11 cellular contexts compared by ENCODE assay signal in the genomic region with DNA sequence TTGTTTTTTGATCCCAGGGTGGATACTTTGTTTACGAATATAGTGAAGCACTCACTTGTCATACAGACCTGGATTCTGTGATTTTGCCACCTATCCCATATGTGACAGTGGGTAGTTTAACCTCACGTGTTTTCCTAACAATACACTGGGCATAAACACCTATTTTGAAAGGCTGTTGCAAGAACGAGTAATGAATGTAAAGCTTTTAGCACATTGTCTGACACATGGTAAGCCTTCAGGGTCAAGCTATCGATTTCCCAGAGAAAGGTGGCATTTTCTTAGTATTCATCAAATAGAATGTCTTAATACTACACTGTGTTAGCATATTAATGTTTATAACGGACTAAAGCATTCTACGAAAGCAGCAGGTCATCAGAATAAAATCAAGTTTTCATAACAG. TPM values are rescaled to one million over a fixed set of nuclear protein-coding genes. Genes with fewer than 3 reads are reported as not detected.
DNase-seq lines count a peak whose midpoint lies in the region; FAIRE-seq and TF ChIP-seq lines count a peak whose summit lies in the region.
"Had no signal": no experiment of that assay in that cellular context is flagged by ENCODE, and none has a peak within 500 bp of the region (broad histone marks: within the 10 kb centered on the region; RNA-seq: fewer than 3 reads in every experiment).

No MANE protein-coding gene starts in this region.

- H3K79me1 ChIP-seq in H9 (ENCODE audit: insufficient read depth, low read depth, low read length, poor library complexity, severe bottlenecking) (peaks cover 3% of the 10 kb centered on the region), mesenchymal stem cell (replicated peaks; ENCODE audit: low read length, poor library complexity, severe bottlenecking) (peaks cover 2% of the 10 kb centered on the region)

- H3K18ac ChIP-seq in H9 (ENCODE audit: insufficient read length, low read depth, low read length) (no peak overlapping the region), mesenchymal stem cell (ENCODE audit: low read depth in 1 of 2, low read length in 2 of 2) (no peak overlapping the region)

- H2AK5ac ChIP-seq in H9 (ENCODE audit: insufficient read length, low read length): no peak overlapping the region
- no peak overlapping the region for H2AK5ac ChIP-seq in mesenchymal stem cell (ENCODE audit: low read length, severe bottlenecking)

- H4K8ac ChIP-seq in H9 (replicated peaks; ENCODE audit: insufficient read length, low read depth, low read length) (no peak overlapping the region), mesenchymal stem cell (ENCODE audit: low read length) (no peak overlapping the region)

- H3K4me3 Mint-ChIP-seq in H9: peak overlapping the region; percentile 99
- peak overlapping the region; percentile 97 for H3K4me3 Mint-ChIP-seq in activated T-helper 2 cell treated with anti-CD3 and anti-CD28 coated beads, Interferon-gamma antibody, Interleukin-2, Interleukin-4, amounts not matched to agents 10 μg/mL and 5 μg/mL and 100 μg/mL, durations not matched to agents 14 hours and 24 hours and 36 hours (ENCODE audit: low read depth)
- H3K4me3 Mint-ChIP-seq in CD14-positive monocyte: no peak overlapping the region

- FAIRE-seq in RCC 7860 (lab: Jason Lieb, UNC): no peak

- no peak overlapping the region for H3T11ph ChIP-seq in H9 (ENCODE audit: low read length)

- no peak overlapping the region for H3K56ac ChIP-seq in H9 (ENCODE audit: insufficient read length, low read depth, low read length)

- peaks cover 2% of the 10 kb centered on the region for H4K20me1 ChIP-seq in H9 (ENCODE audit: control insufficient read depth, insufficient read depth, insufficient read length)

- H3K36me3 ChIP-seq in mesenchymal stem cell (ENCODE audit: control insufficient read depth in 1 of 2, insufficient read depth in 2 of 2, low read depth in 1 of 2, low read length in 2 of 2): peaks cover 5 to 23% of the 10 kb centered on the region in 2 experiments

- H3K4me3 ChIP-seq in AG10803 (ENCODE audit: low read length) (peak overlapping the region; percentile 98), mesenchymal stem cell (ENCODE audit: insufficient read depth in 1 of 2, low read depth in 1 of 2, low read length in 2 of 2) (peak overlapping the region in 1 of 2 experiments; percentile 95)

- H3K4me1 Mint-ChIP-seq in H9: peaks cover 24 to 33% of the 10 kb centered on the region in 2 experiments
- H3K4me1 Mint-ChIP-seq in activated T-helper 2 cell treated with anti-CD3 and anti-CD28 coated beads, Interferon-gamma antibody, Interleukin-2, Interleukin-4, amounts not matched to agents 10 μg/mL and 5 μg/mL and 100 μg/mL, durations not matched to agents 14 hours and 24 hours and 36 hours (ENCODE audit: low read depth): peaks cover 36% of the 10 kb centered on the region
- H3K4me1 Mint-ChIP-seq in CD14-positive monocyte: peaks cover 37% of the 10 kb centered on the region

- 0 out of 7 replicates have a peak overlapping the region, but pooled peaks of 1 of the 3 experiments have one; percentile 17 for H3K27ac Mint-ChIP-seq in H9
- no peak overlapping the region for H3K27ac Mint-ChIP-seq in activated T-helper 2 cell treated with anti-CD3 and anti-CD28 coated beads, Interferon-gamma antibody, Interleukin-2, Interleukin-4, amounts not matched to agents 10 μg/mL and 5 μg/mL and 100 μg/mL, durations not matched to agents 14 hours and 24 hours and 36 hours
- no peak overlapping the region for H3K27ac Mint-ChIP-seq in CD14-positive monocyte

- H2BK5ac ChIP-seq in H9 (ENCODE audit: insufficient read length, low read length) (no peak overlapping the region), mesenchymal stem cell (ENCODE audit: low read depth, low read length, poor library complexity, severe bottlenecking) (no peak overlapping the region)

- no peak overlapping the region for H4K91ac ChIP-seq in H9 (ENCODE audit: insufficient read length, low read depth, low read length)
- no peak overlapping the region for H4K91ac ChIP-seq in mesenchymal stem cell (ENCODE audit: low read length)

- H3K27ac ChIP-seq in H9 (ENCODE audit: insufficient read length, low read depth, low read length) (no peak overlapping the region), mesenchymal stem cell (ENCODE audit: low read length, poor library complexity, severe bottlenecking) (no peak overlapping the region)

- peaks cover 35% of the 10 kb centered on the region for H3K79me2 ChIP-seq in H9 (ENCODE audit: insufficient read depth, low read length)

- H2BK120ac ChIP-seq in H9 (ENCODE audit: low read depth, low read length, poor library complexity, severe bottlenecking) (no peak overlapping the region), mesenchymal stem cell (ENCODE audit: low read depth, low read length) (no peak overlapping the region)

- H2BK20ac ChIP-seq in H9 (ENCODE audit: low read depth, low read length, poor library complexity, severe bottlenecking): no peak overlapping the region

- H3K27me3 Mint-ChIP-seq in H9 (ENCODE audit: low read depth) (no peaks in the 10 kb centered on the region), CD14-positive monocyte (ENCODE audit: low read depth in 3 of 3) (peaks cover 0 to 1% (median 0%) of the 10 kb centered on the region in 3 donors)
- no peaks in the 10 kb centered on the region for H3K27me3 Mint-ChIP-seq in activated T-helper 2 cell treated with anti-CD3 and anti-CD28 coated beads, Interferon-gamma antibody, Interleukin-2, Interleukin-4, amounts not matched to agents 10 μg/mL and 5 μg/mL and 100 μg/mL, durations not matched to agents 14 hours and 24 hours and 36 hours (ENCODE audit: low read depth)

- no peak overlapping the region for H2AFZ ChIP-seq in H9 (ENCODE audit: low read length)
- no peak overlapping the region for H2AFZ ChIP-seq in mesenchymal stem cell (ENCODE audit: low read depth, low read length)

- H3K4me2 ChIP-seq in H9 (ENCODE audit: insufficient read depth, insufficient read length, low read length) (peak overlapping the region; percentile 70), mesenchymal stem cell (ENCODE audit: low read length, poor library complexity, severe bottlenecking) (no peak overlapping the region)

- TF ChIP-seq CTCF in AG10803 (conservative IDR thresholded peaks at IDR 0.05; ENCODE audit: low read length): no peak
- no peak for TF ChIP-seq CTCF in H9 (conservative IDR thresholded peaks at IDR 0.05)
- TF ChIP-seq CTCF in CD14-positive monocyte (IDR thresholded peaks at IDR 0.05): no peak
- no peak for TF ChIP-seq CTCF in GM13977 (IDR thresholded peaks at IDR 0.05; ENCODE audit: extremely low read depth, insufficient read depth, missing control alignments)

- H3K23me2 ChIP-seq in H9 (ENCODE audit: insufficient read length, low read depth, low read length, poor library complexity, severe bottlenecking): peaks cover 12% of the 10 kb centered on the region

- H2BK12ac ChIP-seq in H9 (ENCODE audit: insufficient read length, low read depth, low read length) (no peak overlapping the region), mesenchymal stem cell (ENCODE audit: low read length in 2 of 2) (no peak overlapping the region)

- WGBS in H9 (ENCODE audit: extremely low coverage, insufficient read length, low lambda C conversion rate): no CpG with 5 or more reads among the region's 6 CpGs
- WGBS in mesenchymal stem cell: 100% methylated on average over 2 of the region's 6 CpGs

- no peak overlapping the region for H4K5ac ChIP-seq in H9 (ENCODE audit: insufficient read length, low read depth, low read length)

- H3K23ac ChIP-seq in H9 (ENCODE audit: insufficient read length, low read depth, low read length): no peak overlapping the region
- no peak overlapping the region for H3K23ac ChIP-seq in mesenchymal stem cell (ENCODE audit: low read length in 2 of 2)

- H3K36me3 Mint-ChIP-seq in H9 (ENCODE audit: insufficient read depth in 1 of 3, low read depth in 3 of 3): peaks cover 6 to 52% (median 29%) of the 10 kb centered on the region in 3 experiments; a peak in 6 of 7 replicates
- H3K36me3 Mint-ChIP-seq in activated T-helper 2 cell treated with anti-CD3 and anti-CD28 coated beads, Interferon-gamma antibody, Interleukin-2, Interleukin-4, amounts not matched to agents 10 μg/mL and 5 μg/mL and 100 μg/mL, durations not matched to agents 14 hours and 24 hours and 36 hours (ENCODE audit: low read depth): peaks cover 46% of the 10 kb centered on the region
- peaks cover 4 to 11% of the 10 kb centered on the region in 2 donors for H3K36me3 Mint-ChIP-seq in CD14-positive monocyte

- H2BK15ac ChIP-seq in H9 (ENCODE audit: low read depth, low read length): no peak overlapping the region
- H2BK15ac ChIP-seq in mesenchymal stem cell (ENCODE audit: low read depth, poor library complexity, severe bottlenecking): no peak overlapping the region

- H3K14ac ChIP-seq in H9 (ENCODE audit: insufficient read depth, low read length): no peak overlapping the region
- no peak overlapping the region for H3K14ac ChIP-seq in mesenchymal stem cell (ENCODE audit: low read length in 2 of 2)

- intact Hi-C loops in activated T-helper 2 cell treated with anti-CD3 and anti-CD28 coated beads, Interferon-gamma antibody, Interleukin-2, Interleukin-4, amounts not matched to agents 10 μg/mL and 5 μg/mL and 100 μg/mL, durations not matched to agents 14 hours and 24 hours and 36 hours (cut with micrococcal nuclease): loop anchor here (5.0 kb wide), 1 partner anchor 57 kb away; the partner anchor contains the start of gene SNTB2
- intact Hi-C loops in CD14-positive monocyte (cut with micrococcal nuclease): loop anchor here (5.0 to 10.0 kb wide), 3 partner anchors 54 to 593 kb away; partner anchors contain the start of genes SNTB2 (in 1 of the 2), VPS4A (in 1 of the 2) and ZFP90 (in 1 of the 2)

- no peak overlapping the region for H3K9ac ChIP-seq in H9 (ENCODE audit: extremely low read depth, insufficient read length, low read length)
- peak overlapping the region; percentile 99 for H3K9ac ChIP-seq in mesenchymal stem cell (ENCODE audit: low read length)

- in situ Hi-C loops in GM13977 (cut with MboI; ENCODE audit: low pct_unique_long_range_greater_than_20kb, low sequenced_read_pairs, unreplicated experiment): loop anchor here (25.0 kb wide), 1 partner anchor 593 kb away; the partner anchor contains the start of gene ZFP90

- DNase-seq in AG10803 (ENCODE audit: low read depth) (no peak), H9 (no peak), mesenchymal stem cell (no peak), kidney tubule cell (ENCODE audit: low spot score) (no peak), RCC 7860 (ENCODE audit: low spot score) (no peak), CD14-positive monocyte (ENCODE audit: low spot score) (no peak), GM13977 (ENCODE audit: low spot score) (no peak)
- DNase-seq in activated T-helper 2 cell treated with anti-CD3 and anti-CD28 coated beads, Interferon-gamma antibody, Interleukin-2, Interleukin-4, amounts not matched to agents 10 μg/mL and 5 μg/mL and 100 μg/mL, durations not matched to agents 14 hours and 24 hours and 36 hours (ENCODE audit: low spot score): no peak
- DNase-seq: NCI-H2227 treated with DMSO at 0.1 percent for 48 hours; stimulated activated CD4-positive, alpha-beta T cell treated with anti-CD3 and anti-CD28 coated beads, Interleukin-4, amount 100 ng/mL, for 24 hours had no signal

- H3K9me3 Mint-ChIP-seq in H9 (no peaks in the 10 kb centered on the region), CD14-positive monocyte (no peaks in the 10 kb centered on the region)
- H3K9me3 Mint-ChIP-seq in activated T-helper 2 cell treated with anti-CD3 and anti-CD28 coated beads, Interferon-gamma antibody, Interleukin-2, Interleukin-4, amounts not matched to agents 10 μg/mL and 5 μg/mL and 100 μg/mL, durations not matched to agents 14 hours and 24 hours and 36 hours: no peaks in the 10 kb centered on the region

- H3K4ac ChIP-seq in H9 (ENCODE audit: low read depth, low read length): no peak overlapping the region
- no peak overlapping the region for H3K4ac ChIP-seq in mesenchymal stem cell (ENCODE audit: low read depth in 1 of 2, low read length in 2 of 2)

- peaks cover 2% of the 10 kb centered on the region; the same call in 1 of the 2 replicates for H3K4me1 ChIP-seq in H9 (ENCODE audit: insufficient read depth, low read length)
- H3K4me1 ChIP-seq in mesenchymal stem cell (ENCODE audit: control insufficient read depth, insufficient read depth, low read depth, low read length): peaks cover 2% of the 10 kb centered on the region

- H3K27me3 ChIP-seq in H9 (ENCODE audit: insufficient read depth, low read length) (no peaks in the 10 kb centered on the region), mesenchymal stem cell (ENCODE audit: control insufficient read depth in 1 of 2, insufficient read depth in 1 of 2, low read length in 2 of 2) (no peaks in the 10 kb centered on the region)

- H3K9me3 ChIP-seq in H9 (ENCODE audit: control insufficient read depth, low read depth, low read length) (no peaks in the 10 kb centered on the region), mesenchymal stem cell (ENCODE audit: control insufficient read depth, low read length) (no peaks in the 10 kb centered on the region)

RNA-seq across cellular contexts. Expression of gene CHTF8, which starts 1.9 kb away (rescaled TPM):
- 168 and 181 TPM in 2 replicates for total RNA-seq in H9 (2021)
- 121 and 138 TPM in 2 replicates for total RNA-seq in activated T-helper 2 cell treated with anti-CD3 and anti-CD28 coated beads, Interferon-gamma antibody, Interleukin-2, Interleukin-4, amounts not matched to agents 10 μg/mL and 5 μg/mL and 100 μg/mL, durations not matched to agents 14 hours and 24 hours and 36 hours
- polyA plus RNA-seq in mesenchymal stem cell (2013, experiment 1 of 2): 68.6 TPM
- polyA plus RNA-seq in mesenchymal stem cell (2013, experiment 2 of 2): 67.4 TPM
- polyA plus RNA-seq in CD14-positive monocyte: 100 to 1,000 TPM; 158 to 172 TPM

RNA-seq across cellular contexts. Expression of gene UTP4, which starts 2.0 kb away (rescaled TPM):
- total RNA-seq in H9 (2021): 94.0 and 96.3 TPM in 2 replicates
- 104 and 107 TPM in 2 replicates for total RNA-seq in activated T-helper 2 cell treated with anti-CD3 and anti-CD28 coated beads, Interferon-gamma antibody, Interleukin-2, Interleukin-4, amounts not matched to agents 10 μg/mL and 5 μg/mL and 100 μg/mL, durations not matched to agents 14 hours and 24 hours and 36 hours
- polyA plus RNA-seq in mesenchymal stem cell (2013, experiment 1 of 2): 27.9 TPM
- 27.8 TPM for polyA plus RNA-seq in mesenchymal stem cell (2013, experiment 2 of 2)
- polyA plus RNA-seq in CD14-positive monocyte: 10 to 100 TPM; 19.6 to 27.8 TPM

RNA-seq across cellular contexts. Expression of gene HAS3, which starts 25.0 kb away (rescaled TPM):
- 98.4 and 100 TPM in 2 replicates for total RNA-seq in H9 (2021)
- total RNA-seq in activated T-helper 2 cell treated with anti-CD3 and anti-CD28 coated beads, Interferon-gamma antibody, Interleukin-2, Interleukin-4, amounts not matched to agents 10 μg/mL and 5 μg/mL and 100 μg/mL, durations not matched to agents 14 hours and 24 hours and 36 hours: 1.1 and 1.2 TPM in 2 replicates
- 0.06 TPM for polyA plus RNA-seq in mesenchymal stem cell (2013, experiment 1 of 2)
- 0.10 TPM for polyA plus RNA-seq in mesenchymal stem cell (2013, experiment 2 of 2)
- polyA plus RNA-seq in CD14-positive monocyte: not detected
- total RNA-seq: HT-29 had no signal

RNA-seq across cellular contexts. Expression of gene SNTB2, which starts 56.5 kb away (rescaled TPM):
- total RNA-seq in H9 (2021): 16.8 and 20.2 TPM in 2 replicates
- total RNA-seq in activated T-helper 2 cell treated with anti-CD3 and anti-CD28 coated beads, Interferon-gamma antibody, Interleukin-2, Interleukin-4, amounts not matched to agents 10 μg/mL and 5 μg/mL and 100 μg/mL, durations not matched to agents 14 hours and 24 hours and 36 hours: 29.8 and 30.4 TPM in 2 replicates
- 8.5 TPM for polyA plus RNA-seq in mesenchymal stem cell (2013, experiment 1 of 2)
- polyA plus RNA-seq in mesenchymal stem cell (2013, experiment 2 of 2): 8.2 TPM
- polyA plus RNA-seq in CD14-positive monocyte: 1 to 10 TPM; 1.2 to 6.0 TPM

Comparison
In these comparisons a context has a peak if more than half of its experiments do, and no peak if none do; other contexts are left out.
1. H3K4me3 Mint-ChIP-seq: peak in H9 (2 of 2) and activated T-helper 2 cell treated with anti-CD3 and anti-CD28 coated beads, Interferon-gamma antibody, Interleukin-2, Interleukin-4, amounts not matched to agents 10 μg/mL and 5 μg/mL and 100 μg/mL, durations not matched to agents 14 hours and 24 hours and 36 hours (single experiment); none in CD14-positive monocyte (0 of 2).
2. RNA of gene HAS3, which starts 25.0 kb away (total RNA-seq): 98.4 to 100 TPM in H9; 1.1 to 1.2 TPM in activated T-helper 2 cell treated with anti-CD3 and anti-CD28 coated beads, Interferon-gamma antibody, Interleukin-2, Interleukin-4, amounts not matched to agents 10 μg/mL and 5 μg/mL and 100 μg/mL, durations not matched to agents 14 hours and 24 hours and 36 hours; every median in the first group is over 10 times any median in the second.